Comparison of ENCODE assay signal across 8 cellular contexts in genomic region chr2:201257381-201257940, GRCh38. TPM values are rescaled to one million over a fixed set of nuclear protein-coding genes. Genes with fewer than 3 reads are reported as not detected.
DNase-seq lines count a peak whose midpoint lies in the region; ATAC-seq, FAIRE-seq and TF ChIP-seq lines count a peak whose summit lies in the region.

No MANE protein-coding gene starts in this region.

- peak overlapping the region; percentile 79 for H3K27ac ChIP-seq in adipose tissue (ENCODE audit: low read depth, low read length)

- ATAC-seq in GM18907 (IDR thresholded peaks at IDR 0.05; ENCODE audit: unreplicated experiment), result peak; percentile 63
- ATAC-seq in HG03095 (IDR thresholded peaks at IDR 0.05; ENCODE audit: unreplicated experiment), result peak; percentile 48
- ATAC-seq in stimulated activated naive CD8-positive, alpha-beta T cell treated with anti-CD3 and anti-CD28 coated beads, Interleukin-15, Interleukin-2, amounts not matched to agents 100 U/mL and 50 U/mL, for 24 hours, result peak; percentile 21

- peak overlapping the region; percentile 73 for H3K4me3 ChIP-seq in AG04449 (ENCODE audit: low read depth, low read length)

- no peak for TF ChIP-seq CTCF in AG04449 (IDR thresholded peaks at IDR 0.05; ENCODE audit: insufficient read depth, low read length, missing control alignments)

- WGBS in adipose tissue, 3 donors, result 8 to 28% (median 17%) methylated on average over 11 of the region's 11 CpGs

- POLR2A ChIA-PET in AG04449 (lab: Yijun Ruan, JAX), result no interaction called here

- FAIRE-seq in RCC 7860 (lab: Jason Lieb, UNC), result no peak

- CTCF ChIA-PET in AG04449 (lab: Yijun Ruan, JAX), result interaction anchor here (0.6 kb wide), 1 partner anchor 510 kb away, joined by 3 read pairs; no protein-coding TSS in a partner anchor

- DNase-seq in AG04449 (ENCODE audit: low read depth, low spot score) (no peak), RCC 7860 (ENCODE audit: low spot score) (peak; percentile 70), iPS-NIHi11 (ENCODE audit: low spot score) (peak; percentile 49), mesenteric fat pad (ENCODE audit: low spot score) (no peak)
- DNase-seq in stimulated activated naive CD8-positive, alpha-beta T cell treated with anti-CD3 and anti-CD28 coated beads, Interleukin-15, Interleukin-2, amounts not matched to agents 100 U/mL and 50 U/mL, for 24 hours, result peak; percentile 47

RNA-seq across cellular contexts. Expression of gene CASP8, which starts 2.9 kb away (rescaled TPM):
- polyA plus RNA-seq in adipose tissue, result 10 to 100 TPM in 2 of 3 donors, 1 to 10 TPM in 1; 5.0 to 11.0 (median 10.8) TPM
- total RNA-seq in mesenteric fat pad, result 25.2 TPM

Comparison
In these comparisons a context has a peak if more than half of its experiments do, and no peak if none do; other contexts are left out.
1. DNase-seq: peak in RCC 7860 (single experiment), iPS-NIHi11 (single experiment) and stimulated activated naive CD8-positive, alpha-beta T cell treated with anti-CD3 and anti-CD28 coated beads, Interleukin-15, Interleukin-2, amounts not matched to agents 100 U/mL and 50 U/mL, for 24 hours (single experiment); none in AG04449 (single experiment) and mesenteric fat pad (single experiment).
2. Peak in every context shown above with its lines, with median percentiles within 50 percentile points of each other: ATAC-seq.